Comparison of ENCODE assay signal across 8 cellular contexts in the genomic region with DNA sequence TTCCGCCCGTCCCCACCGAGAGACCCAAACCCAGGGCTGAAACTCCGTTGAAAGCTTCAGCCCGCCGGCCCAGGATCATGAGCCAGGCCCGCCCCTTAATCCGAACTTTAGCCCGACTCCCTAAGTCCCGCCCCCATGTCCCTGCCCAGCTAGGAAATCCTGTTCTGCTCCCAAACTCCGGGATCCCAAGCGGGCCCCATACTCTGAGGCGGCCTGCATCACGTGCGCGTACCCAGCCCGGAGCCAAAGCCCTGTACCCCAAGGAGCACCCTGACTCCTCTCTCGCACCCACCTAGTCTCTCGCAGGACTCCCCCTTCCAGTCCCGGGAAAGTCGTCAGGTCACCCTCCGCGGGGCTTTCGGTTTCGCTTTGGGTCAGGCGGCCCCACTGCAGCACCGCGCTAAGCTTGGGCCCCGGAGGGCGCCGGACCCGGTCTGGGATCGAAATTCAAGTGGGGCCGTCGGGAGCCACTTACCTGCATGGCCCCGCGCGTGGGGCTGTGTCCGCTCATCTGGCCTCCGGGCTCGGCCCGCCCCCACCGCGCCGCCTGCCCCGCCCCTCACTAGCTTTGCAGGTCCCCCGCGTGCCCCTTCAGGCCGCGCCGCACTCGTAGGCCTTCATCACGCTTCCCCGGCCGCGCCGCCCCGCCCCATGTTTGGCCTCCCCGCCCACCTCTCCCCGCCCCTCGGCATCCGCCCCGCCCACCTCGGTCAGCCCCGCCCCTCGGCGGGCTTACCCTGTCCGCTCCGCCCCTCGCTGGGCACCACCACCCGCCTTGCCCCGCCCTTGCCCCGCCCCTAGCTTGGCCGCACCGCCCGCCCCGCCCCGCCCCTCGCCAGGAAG. TPM values are rescaled to one million over a fixed set of nuclear protein-coding genes. Genes with fewer than 3 reads are reported as not detected.
A peak's percentile ranks its signal among the peaks of the same experiment; 100 is the strongest.
DNase-seq lines count a peak whose midpoint lies in the region; ATAC-seq and TF ChIP-seq lines count a peak whose summit lies in the region.

A gene (minus strand): TSS at position 629 of the 843 bp plus-strand sequence. CDS start 118 bp downstream, at position 511.

- DNase-seq in NCI-H748 treated with DMSO at 0.1 percent for 48 hours (lab: John Stamatoyannopoulos, UW), result peak; percentile 78
- DNase-seq in activated CD8-positive, alpha-beta T cell treated with anti-CD3 and anti-CD28 coated beads for 36 hours, result peak; percentile 85
- peak; percentile 98 for DNase-seq in ecto neural progenitor cell (ENCODE audit: low spot score)
- peak; percentile 94 for DNase-seq in lung (ENCODE audit: low spot score)
- peak; percentile 89 to 97 (median 96) for DNase-seq in stimulated activated CD4-positive, alpha-beta T cell treated with anti-CD3 and anti-CD28 coated beads, TNF-alpha, amount 100 ng/mL, for 1 hour (ENCODE audit: low read depth in 3 of 3, low spot score in 1 of 3)

- H3K36me3 Mint-ChIP-seq in activated CD8-positive, alpha-beta T cell treated with anti-CD3 and anti-CD28 coated beads for 36 hours (ENCODE audit: low read depth), result peaks cover 32% of the 10 kb centered on the region

- peaks cover 41% of the 10 kb centered on the region for H3K36me3 ChIP-seq in BLaER1
- peaks cover 8 to 30% of the 10 kb centered on the region in 2 donors for H3K36me3 ChIP-seq in lung (ENCODE audit: control insufficient read depth in 2 of 2, insufficient read depth in 2 of 2, low read length in 2 of 2)

- H3K27me3 Mint-ChIP-seq in activated CD8-positive, alpha-beta T cell treated with anti-CD3 and anti-CD28 coated beads for 36 hours, result no peaks in the 10 kb centered on the region

- intact Hi-C loops in activated CD8-positive, alpha-beta T cell treated with anti-CD3 and anti-CD28 coated beads for 36 hours (cut with micrococcal nuclease), result no loop called here

- H3K4me1 ChIP-seq in BLaER1 (peaks cover 17% of the 10 kb centered on the region), lung (ENCODE audit: control insufficient read depth in 2 of 2, insufficient read depth in 2 of 2, low read length in 2 of 2) (peaks cover 4 to 21% of the 10 kb centered on the region in 2 donors)

- 1% methylated on average over 37 to 78 of the region's 79 CpGs for WGBS in lung, 2 donors

- H3K9ac ChIP-seq in BLaER1, result peak within 1 kb of the TSS; percentile 88

- H3K27ac ChIP-seq in BLaER1 (peak within 1 kb of the TSS; percentile 87), lung (ENCODE audit: low read depth in 1 of 2, low read length in 1 of 2) (peak within 1 kb of the TSS; percentile 88 to 89)

- CTCF ChIA-PET in activated CD8-positive, alpha-beta T cell treated with anti-CD3 and anti-CD28 coated beads for 36 hours (lab: Charles Lee), result interaction anchor here (0.8 to 7.9 kb wide), 11 partner anchors 15 to 511 kb away, joined by 3 to 84 read pairs (median 6); a partner anchor contains a TSS

- peaks cover 2% of the 10 kb centered on the region for H3K9me3 Mint-ChIP-seq in activated CD8-positive, alpha-beta T cell treated with anti-CD3 and anti-CD28 coated beads for 36 hours

- peaks cover 25% of the 10 kb centered on the region for H4K20me1 ChIP-seq in BLaER1

- no peaks in the 10 kb centered on the region; the same call in 1 of the 2 replicates for H3K9me3 ChIP-seq in BLaER1
- no peaks in the 10 kb centered on the region for H3K9me3 ChIP-seq in lung (ENCODE audit: control insufficient read depth in 2 of 2, insufficient read depth in 1 of 2, low read length in 1 of 2)

- POLR2A ChIA-PET in activated CD8-positive, alpha-beta T cell treated with anti-CD3 and anti-CD28 coated beads for 36 hours (lab: Charles Lee), result interaction anchor here (0.6 to 1.5 kb wide), 9 partner anchors 9 to 266 kb away, joined by 3 to 11 read pairs (median 4); a partner anchor contains a TSS

- H3K27me3 ChIP-seq in BLaER1 (no peaks in the 10 kb centered on the region), lung (ENCODE audit: control insufficient read depth, insufficient read depth) (no peaks in the 10 kb centered on the region)

- peak; percentile 60 for TF ChIP-seq POLR2A in GM19099 (IDR thresholded peaks at IDR 0.05; ENCODE audit: extremely low read depth, insufficient read length, low read depth)

- H3K4me2 ChIP-seq in BLaER1, result peak within 1 kb of the TSS; percentile 96

- peak within 1 kb of the TSS; percentile 97 for H3K27ac Mint-ChIP-seq in activated CD8-positive, alpha-beta T cell treated with anti-CD3 and anti-CD28 coated beads for 36 hours

- H3K4me3 ChIP-seq in BLaER1 (peak within 1 kb of the TSS; percentile 83), lung (peak within 1 kb of the TSS; percentile 58)

- H3K4me1 Mint-ChIP-seq in activated CD8-positive, alpha-beta T cell treated with anti-CD3 and anti-CD28 coated beads for 36 hours (ENCODE audit: low read depth), result peaks cover 21% of the 10 kb centered on the region

- no peak for TF ChIP-seq CTCF in activated CD8-positive, alpha-beta T cell treated with anti-CD3 and anti-CD28 coated beads for 36 hours (IDR thresholded peaks at IDR 0.05)
- no peak for TF ChIP-seq CTCF in lung (IDR thresholded peaks at IDR 0.05; ENCODE audit: control extremely low read depth, extremely low read depth)

- ATAC-seq in HG03354 (IDR thresholded peaks at IDR 0.05; ENCODE audit: poor library complexity, severe bottlenecking, unreplicated experiment), result peak; percentile 68
- ATAC-seq in activated CD8-positive, alpha-beta T cell treated with anti-CD3 and anti-CD28 coated beads for 36 hours, result peak; percentile 34
- ATAC-seq in lung (ENCODE audit: insufficient read depth, low FRiP score), result peak; percentile 81

- peak within 1 kb of the TSS; percentile 98 for H3K4me3 Mint-ChIP-seq in activated CD8-positive, alpha-beta T cell treated with anti-CD3 and anti-CD28 coated beads for 36 hours

RNA-seq across cellular contexts. Expression of the gene that starts here (rescaled TPM):
- total RNA-seq in activated CD8-positive, alpha-beta T cell treated with anti-CD3 and anti-CD28 coated beads for 36 hours, result 100 to 1,000 TPM; 112 to 113 TPM
- 10 to 100 TPM; 73.7 to 78.6 TPM for total RNA-seq in lung
- polyA plus RNA-seq in lung, result 10 to 100 TPM; 82.9 to 89.7 TPM

Comparison
In these comparisons a context has a peak if more than half of its experiments do, and no peak if none do; other contexts are left out.
1. Peak in every context shown above with its lines: DNase-seq, ATAC-seq, H3K4me3 ChIP-seq and H3K27ac ChIP-seq.